ENCODE assay signal across 18 cellular contexts in the genomic region with DNA sequence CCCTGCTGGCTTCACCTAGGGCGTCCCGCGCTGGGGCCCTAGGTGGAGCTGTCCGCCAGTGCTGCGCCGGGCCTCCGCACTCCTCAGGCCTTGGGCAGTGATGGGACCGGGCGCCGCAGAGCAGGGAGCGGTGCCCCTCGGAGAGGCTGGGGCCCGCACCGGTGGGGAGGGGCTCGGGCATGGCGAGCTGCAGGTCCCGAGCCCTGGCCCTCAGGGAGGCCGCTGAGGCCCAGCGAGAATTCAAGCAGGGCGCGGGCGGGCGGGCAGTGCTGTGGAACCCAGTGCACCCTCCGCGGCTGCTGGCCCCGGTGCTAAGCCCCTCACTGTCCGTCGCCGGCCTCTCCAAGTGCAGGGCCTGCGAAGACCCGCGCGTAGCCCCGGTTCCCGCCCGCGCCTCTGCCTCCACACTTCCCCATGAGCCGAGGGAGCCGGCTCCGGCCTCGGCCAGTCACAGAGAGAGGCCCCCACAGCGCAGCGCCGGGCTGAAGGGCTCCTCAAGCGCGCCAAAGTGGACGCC.
"Had no signal": no experiment of that assay in that cellular context is flagged by ENCODE, and none has a peak within 500 bp of the region (broad histone marks: within the 10 kb centered on the region; RNA-seq: fewer than 3 reads in every experiment).

No MANE protein-coding gene starts in this region.

- H3K36me3 Mint-ChIP-seq: memory B cell, natural killer cell had no signal

- H3K4me3 ChIP-seq: breast epithelium, skin epidermis, suprapubic skin had no signal

- H3K27me3 Mint-ChIP-seq: activated CD4-positive, alpha-beta T cell treated with anti-CD3 and anti-CD28 coated beads, Interleukin-2, amount 10 ng/mL, durations not matched to agents 24 days and 14 days; dendritic cell treated with granulocyte-macrophage colony-stimulating factor and Interleukin-4, amounts not matched to agents 40 ng/mL and 50 ng/mL, for 4 days; memory B cell had no signal

- H3K4me3 Mint-ChIP-seq: activated CD4-positive, alpha-beta T cell treated with anti-CD3 and anti-CD28 coated beads, Interleukin-2, amount 10 ng/mL, durations not matched to agents 24 days and 14 days; activated T-cell treated with anti-CD3 and anti-CD28 coated beads, Interleukin-2, amount 50 U/mL, for 72 hours; dendritic cell treated with granulocyte-macrophage colony-stimulating factor and Interleukin-4, amounts not matched to agents 40 ng/mL and 50 ng/mL, for 4 days; memory B cell; natural killer cell had no signal

- H3K27ac ChIP-seq: breast epithelium, skin epidermis, suprapubic skin had no signal

- H3K9me3 Mint-ChIP-seq: activated CD4-positive, alpha-beta T cell treated with anti-CD3 and anti-CD28 coated beads, Interleukin-2, amount 10 ng/mL, durations not matched to agents 24 days and 14 days had no signal

- ATAC-seq: activated T-cell treated with anti-CD3 and anti-CD28 coated beads, Interleukin-2, amount 50 U/mL, for 72 hours; left lobe of liver had no signal

- DNase-seq: activated CD4-positive, alpha-beta T cell treated with anti-CD3 and anti-CD28 coated beads, Interleukin-2, amount 10 ng/mL, durations not matched to agents 24 days and 14 days; activated CD4-positive, CD25-positive, alpha-beta regulatory T cell; activated CD8-positive, alpha-beta memory T cell treated with anti-CD3 and anti-CD28 coated beads, Interleukin-2, amount 50 U/mL, for 48 hours; activated naive CD4-positive, alpha-beta T cell treated with Interleukin-2 at 50 U/mL for 16 hours; activated T-cell treated with anti-CD3 and anti-CD28 coated beads, Interleukin-2, amount 50 U/mL, for 72 hours; anterior cingulate cortex; cerebellar nuclear complex; head of caudate nucleus; natural killer cell; retina; stimulated activated CD4-positive, alpha-beta T cell treated with anti-CD3 and anti-CD28 coated beads, Interleukin-4, amount 100 ng/mL, for 24 hours; stimulated activated naive CD4-positive, alpha-beta T cell treated with Interleukin-2 at 50 U/mL for 16 hours had no signal

- H3K4me1 Mint-ChIP-seq: activated CD4-positive, alpha-beta T cell treated with anti-CD3 and anti-CD28 coated beads, Interleukin-2, amount 10 ng/mL, durations not matched to agents 24 days and 14 days; memory B cell; natural killer cell had no signal

- H3K9me3 ChIP-seq: suprapubic skin had no signal

- H3K4me1 ChIP-seq: breast epithelium, suprapubic skin had no signal

- H3K27me3 ChIP-seq: breast epithelium, suprapubic skin had no signal

- H3K27ac Mint-ChIP-seq: activated CD4-positive, alpha-beta T cell treated with anti-CD3 and anti-CD28 coated beads, Interleukin-2, amount 10 ng/mL, durations not matched to agents 24 days and 14 days; activated T-cell treated with anti-CD3 and anti-CD28 coated beads, Interleukin-2, amount 50 U/mL, for 72 hours; dendritic cell treated with granulocyte-macrophage colony-stimulating factor and Interleukin-4, amounts not matched to agents 40 ng/mL and 50 ng/mL, for 4 days; memory B cell; natural killer cell had no signal

- H3K36me3 ChIP-seq: breast epithelium, suprapubic skin had no signal
